ENCODE assay signal across 1 cellular context in the genomic region with DNA sequence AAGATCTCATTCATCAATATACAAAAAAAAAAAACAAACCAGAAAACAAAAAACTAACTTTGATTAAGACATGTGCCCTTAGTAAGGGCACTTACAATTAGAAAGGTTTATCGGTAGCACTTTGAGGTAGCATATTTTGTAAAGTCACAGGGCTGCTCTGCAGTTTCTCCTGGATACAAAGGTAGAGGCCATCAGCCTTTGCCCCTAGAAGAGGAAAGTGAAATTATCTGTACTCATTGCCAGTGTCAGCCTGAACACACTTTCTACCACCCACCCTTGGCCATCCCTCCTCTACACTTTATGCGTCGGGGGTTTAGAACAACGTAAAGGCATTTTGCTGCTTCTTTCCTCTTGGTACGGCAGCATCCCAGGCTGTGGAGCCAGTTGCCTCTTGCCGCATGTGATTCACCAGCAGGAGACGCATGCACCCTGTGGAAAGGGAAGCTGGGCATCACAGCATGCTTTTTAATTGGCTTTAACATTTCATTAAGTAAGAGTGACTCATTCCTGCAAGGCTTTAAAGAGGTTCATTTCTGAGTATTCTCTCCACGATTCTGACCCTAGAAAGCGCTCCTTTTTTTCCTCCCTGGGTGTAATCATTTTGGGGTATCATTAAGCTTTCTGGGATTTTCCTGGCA.
TF ChIP-seq lines count a peak whose summit lies in the region.

No MANE protein-coding gene starts in this region.

TF ChIP-seq in HEK293, 187 proteins besides CTCF, POLR2A, EP300 and RAD21 (continued from another document):
- TF ChIP-seq, protein P1, sequence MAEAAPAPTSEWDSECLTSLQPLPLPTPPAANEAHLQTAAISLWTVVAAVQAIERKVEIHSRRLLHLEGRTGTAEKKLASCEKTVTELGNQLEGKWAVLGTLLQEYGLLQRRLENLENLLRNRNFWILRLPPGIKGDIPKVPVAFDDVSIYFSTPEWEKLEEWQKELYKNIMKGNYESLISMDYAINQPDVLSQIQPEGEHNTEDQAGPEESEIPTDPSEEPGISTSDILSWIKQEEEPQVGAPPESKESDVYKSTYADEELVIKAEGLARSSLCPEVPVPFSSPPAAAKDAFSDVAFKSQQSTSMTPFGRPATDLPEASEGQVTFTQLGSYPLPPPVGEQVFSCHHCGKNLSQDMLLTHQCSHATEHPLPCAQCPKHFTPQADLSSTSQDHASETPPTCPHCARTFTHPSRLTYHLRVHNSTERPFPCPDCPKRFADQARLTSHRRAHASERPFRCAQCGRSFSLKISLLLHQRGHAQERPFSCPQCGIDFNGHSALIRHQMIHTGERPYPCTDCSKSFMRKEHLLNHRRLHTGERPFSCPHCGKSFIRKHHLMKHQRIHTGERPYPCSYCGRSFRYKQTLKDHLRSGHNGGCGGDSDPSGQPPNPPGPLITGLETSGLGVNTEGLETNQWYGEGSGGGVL (tag by site-specific recombination; IDR thresholded peaks at IDR 0.05): no peak
- peak; percentile 34; the same call in 1 of the 2 replicates for TF ChIP-seq PRDM1 (tag by site-specific recombination; IDR thresholded peaks at IDR 0.05)
- TF ChIP-seq, protein P2, sequence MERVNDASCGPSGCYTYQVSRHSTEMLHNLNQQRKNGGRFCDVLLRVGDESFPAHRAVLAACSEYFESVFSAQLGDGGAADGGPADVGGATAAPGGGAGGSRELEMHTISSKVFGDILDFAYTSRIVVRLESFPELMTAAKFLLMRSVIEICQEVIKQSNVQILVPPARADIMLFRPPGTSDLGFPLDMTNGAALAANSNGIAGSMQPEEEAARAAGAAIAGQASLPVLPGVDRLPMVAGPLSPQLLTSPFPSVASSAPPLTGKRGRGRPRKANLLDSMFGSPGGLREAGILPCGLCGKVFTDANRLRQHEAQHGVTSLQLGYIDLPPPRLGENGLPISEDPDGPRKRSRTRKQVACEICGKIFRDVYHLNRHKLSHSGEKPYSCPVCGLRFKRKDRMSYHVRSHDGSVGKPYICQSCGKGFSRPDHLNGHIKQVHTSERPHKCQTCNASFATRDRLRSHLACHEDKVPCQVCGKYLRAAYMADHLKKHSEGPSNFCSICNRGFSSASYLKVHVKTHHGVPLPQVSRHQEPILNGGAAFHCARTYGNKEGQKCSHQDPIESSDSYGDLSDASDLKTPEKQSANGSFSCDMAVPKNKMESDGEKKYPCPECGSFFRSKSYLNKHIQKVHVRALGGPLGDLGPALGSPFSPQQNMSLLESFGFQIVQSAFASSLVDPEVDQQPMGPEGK (tag by site-specific recombination; IDR thresholded peaks at IDR 0.05): no peak
- TF ChIP-seq ZNF701 (tag by site-specific recombination; IDR thresholded peaks at IDR 0.05): no peak
- no peak for TF ChIP-seq ZSCAN30 (tag by site-specific recombination; IDR thresholded peaks at IDR 0.05)
- peak; percentile 62 for TF ChIP-seq ZNF654 (tag by site-specific recombination; IDR thresholded peaks at IDR 0.05; ENCODE audit: low read depth)
- TF ChIP-seq ZNF23 (tag by site-specific recombination; IDR thresholded peaks at IDR 0.05; ENCODE audit: borderline replicate concordance): no peak
- TF ChIP-seq IKZF3 (tag by site-specific recombination; IDR thresholded peaks at IDR 0.05): 0 out of 2 replicates have a peak, but pooled peaks have one; percentile 21
- no peak for TF ChIP-seq ZNF324 (tag by site-specific recombination; IDR thresholded peaks at IDR 0.05)
- TF ChIP-seq ZNF302 (tag by site-specific recombination; IDR thresholded peaks at IDR 0.05; ENCODE audit: low read depth): no peak
- TF ChIP-seq, protein P3, sequence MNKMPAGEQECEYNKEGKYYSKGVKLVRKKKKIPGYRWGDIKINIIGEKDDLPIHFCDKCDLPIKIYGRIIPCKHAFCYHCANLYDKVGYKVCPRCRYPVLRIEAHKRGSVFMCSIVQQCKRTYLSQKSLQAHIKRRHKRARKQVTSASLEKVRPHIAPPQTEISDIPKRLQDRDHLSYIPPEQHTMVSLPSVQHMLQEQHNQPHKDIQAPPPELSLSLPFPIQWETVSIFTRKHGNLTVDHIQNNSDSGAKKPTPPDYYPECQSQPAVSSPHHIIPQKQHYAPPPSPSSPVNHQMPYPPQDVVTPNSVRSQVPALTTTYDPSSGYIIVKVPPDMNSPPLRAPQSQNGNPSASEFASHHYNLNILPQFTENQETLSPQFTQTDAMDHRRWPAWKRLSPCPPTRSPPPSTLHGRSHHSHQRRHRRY (tag by site-specific recombination; IDR thresholded peaks at IDR 0.05): no peak
- TF ChIP-seq, protein P4, sequence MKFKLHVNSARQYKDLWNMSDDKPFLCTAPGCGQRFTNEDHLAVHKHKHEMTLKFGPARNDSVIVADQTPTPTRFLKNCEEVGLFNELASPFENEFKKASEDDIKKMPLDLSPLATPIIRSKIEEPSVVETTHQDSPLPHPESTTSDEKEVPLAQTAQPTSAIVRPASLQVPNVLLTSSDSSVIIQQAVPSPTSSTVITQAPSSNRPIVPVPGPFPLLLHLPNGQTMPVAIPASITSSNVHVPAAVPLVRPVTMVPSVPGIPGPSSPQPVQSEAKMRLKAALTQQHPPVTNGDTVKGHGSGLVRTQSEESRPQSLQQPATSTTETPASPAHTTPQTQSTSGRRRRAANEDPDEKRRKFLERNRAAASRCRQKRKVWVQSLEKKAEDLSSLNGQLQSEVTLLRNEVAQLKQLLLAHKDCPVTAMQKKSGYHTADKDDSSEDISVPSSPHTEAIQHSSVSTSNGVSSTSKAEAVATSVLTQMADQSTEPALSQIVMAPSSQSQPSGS (tag by site-specific recombination; IDR thresholded peaks at IDR 0.05; ENCODE audit: low read depth): no peak
- TF ChIP-seq ZIC2 (tag by site-specific recombination; IDR thresholded peaks at IDR 0.05): peak; percentile 78
- TF ChIP-seq HIC1 (tag by site-specific recombination; IDR thresholded peaks at IDR 0.05): 0 out of 2 replicates have a peak, but pooled peaks have one; percentile 26
TF ChIP-seq in HEK293: peak in this region for 10.
